Comparison of ENCODE assay signal across 13 cellular contexts in genomic region chr2:31434911-31435310, GRCh38. TPM values are rescaled to one million over a fixed set of nuclear protein-coding genes. Genes with fewer than 3 reads are reported as not detected.
DNase-seq lines count a peak whose midpoint lies in the region; ATAC-seq and TF ChIP-seq lines count a peak whose summit lies in the region.
"Had no signal": no experiment of that assay in that cellular context is flagged by ENCODE, and none has a peak within 500 bp of the region (broad histone marks: within the 10 kb centered on the region; RNA-seq: fewer than 3 reads in every experiment).

No MANE protein-coding gene starts in this region.

- no peaks in the 10 kb centered on the region for H3K36me3 ChIP-seq in Karpas-422 (ENCODE audit: insufficient read depth, low read length)
- no peaks in the 10 kb centered on the region for H3K36me3 ChIP-seq in body of pancreas (replicated peaks in 1 of 2; ENCODE audit: insufficient read depth in 1 of 2, low read depth in 2 of 2)
- H3K36me3 ChIP-seq: right atrium auricular region had no signal

- no peak overlapping the region for H3K4me2 ChIP-seq in Karpas-422 (ENCODE audit: low read depth, low read length, poor library complexity, severe bottlenecking)

- H3K4me1 ChIP-seq in Karpas-422 (ENCODE audit: low read length) (no peaks in the 10 kb centered on the region), body of pancreas (no peaks in the 10 kb centered on the region)
- H3K4me1 ChIP-seq: right atrium auricular region had no signal

- no peaks in the 10 kb centered on the region for H3K36me3 Mint-ChIP-seq in endothelial cell (ENCODE audit: low read depth, unreplicated experiment)

- TF ChIP-seq CTCF in body of pancreas (IDR thresholded peaks at IDR 0.05) = peak in 6 of 7 experiments; percentile 10 to 50 (median 23)
- no peak for TF ChIP-seq CTCF in endothelial cell (IDR thresholded peaks at IDR 0.05; ENCODE audit: unreplicated experiment)

- H2AFZ ChIP-seq in Karpas-422 (ENCODE audit: low read length) = no peak overlapping the region

- no peaks in the 10 kb centered on the region for H3K9me3 Mint-ChIP-seq in endothelial cell (ENCODE audit: unreplicated experiment)

- no peaks in the 10 kb centered on the region for H3K27me3 ChIP-seq in Karpas-422 (ENCODE audit: low read length)
- no peaks in the 10 kb centered on the region for H3K27me3 ChIP-seq in body of pancreas
- H3K27me3 ChIP-seq: right atrium auricular region had no signal

- no peaks in the 10 kb centered on the region for H3K9me2 ChIP-seq in Karpas-422 (replicated peaks; ENCODE audit: insufficient read depth, low read length)

- H3K4me3 ChIP-seq in Karpas-422 (ENCODE audit: low read length) (no peak overlapping the region), body of pancreas (no peak overlapping the region)
- H3K4me3 ChIP-seq: right atrium auricular region had no signal

- WGBS in body of pancreas, 2 donors = 24 to 33% methylated on average over 3 of the region's 3 CpGs

- H3K9me3 ChIP-seq in Karpas-422 (ENCODE audit: low read length) = no peaks in the 10 kb centered on the region
- no peaks in the 10 kb centered on the region for H3K9me3 ChIP-seq in body of pancreas
- H3K9me3 ChIP-seq: right atrium auricular region had no signal

- intact Hi-C loops in body of pancreas (cut with DNase I) = no loop called here

- H3K9ac ChIP-seq in Karpas-422 (ENCODE audit: low read length) = no peak overlapping the region

- DNase-seq in EH (ENCODE audit: low read depth) = peak; percentile 33
- DNase-seq in Karpas-422 = peak; percentile 59
- no peak for DNase-seq in body of pancreas
- no peak for DNase-seq in left lobe of liver (ENCODE audit: low spot score)
- DNase-seq in endothelial cell (ENCODE audit: low spot score) = no peak
- DNase-seq in NCI-H526 (lab: John Stamatoyannopoulos, UW) = no peak
- DNase-seq in ecto neural progenitor cell (ENCODE audit: low spot score) = no peak
- DNase-seq: MV-4-11, NCI-H446, SHP77 had no signal

- no peak overlapping the region for H3K27ac Mint-ChIP-seq in endothelial cell (ENCODE audit: unreplicated experiment)

- H3K27me3 Mint-ChIP-seq in endothelial cell (ENCODE audit: unreplicated experiment) = peaks cover 3% of the 10 kb centered on the region

- H3K27ac ChIP-seq in Karpas-422 (ENCODE audit: low read length) = no peak overlapping the region
- no peak overlapping the region for H3K27ac ChIP-seq in body of pancreas
- H3K27ac ChIP-seq: right atrium auricular region had no signal

- peaks cover 2% of the 10 kb centered on the region for H3K4me1 Mint-ChIP-seq in endothelial cell (ENCODE audit: unreplicated experiment)

- H3K79me2 ChIP-seq in Karpas-422 (ENCODE audit: low read length) = no peaks in the 10 kb centered on the region

- ATAC-seq in body of pancreas (no peak), left lobe of liver (peak; percentile 90), HG02798 (IDR thresholded peaks at IDR 0.05; ENCODE audit: poor library complexity, unreplicated experiment) (no peak)

- H4K20me1 ChIP-seq in Karpas-422 (ENCODE audit: insufficient read depth, low read depth, low read length) = no peaks in the 10 kb centered on the region

- no peak overlapping the region for H3K4me3 Mint-ChIP-seq in endothelial cell (ENCODE audit: unreplicated experiment)

- TF ChIP-seq POLR2A in body of pancreas (IDR thresholded peaks at IDR 0.05) = no peak

RNA-seq across cellular contexts. Expression of gene XDH, which starts 20.4 kb away (rescaled TPM):
- total RNA-seq in Karpas-422 (2014; rRNA removed; shearing (Covaris generic); ENCODE audit: low replicate concordance) = not detected in 2 replicates
- total RNA-seq in body of pancreas (1 to 10 TPM in 1 of 2 donors, under 1 TPM in 1; 0.78 to 4.9 TPM), left lobe of liver (63.7 TPM), endothelial cell (ENCODE audit: unreplicated experiment) (1.0 TPM)
- total RNA-seq: right atrium auricular region, temporal lobe had no signal

Comparison
In these comparisons a context has a peak if more than half of its experiments do, and no peak if none do; other contexts are left out.
1. DNase-seq: peak in EH (single experiment) and Karpas-422 (single experiment); none in body of pancreas (0 of 4), left lobe of liver (single experiment), endothelial cell (single experiment), NCI-H526 (0 of 2) and ecto neural progenitor cell (single experiment).
2. RNA of gene XDH, which starts 20.4 kb away (total RNA-seq): 63.7 TPM in left lobe of liver (single experiment); 0.78 to 4.9 TPM in body of pancreas, 1.0 TPM in endothelial cell (single experiment) and not detected in Karpas-422; every median in the first group is over 10 times any median in the second.